ENCODE assay signal across 9 cellular contexts in genomic region chr1:41404308-41404755, GRCh38. TPM values are rescaled to one million over a fixed set of nuclear protein-coding genes. Genes with fewer than 3 reads are reported as not detected.
DNase-seq lines count a peak whose midpoint lies in the region; ATAC-seq and TF ChIP-seq lines count a peak whose summit lies in the region.
"Had no signal": no experiment of that assay in that cellular context is flagged by ENCODE, and none has a peak within 500 bp of the region (broad histone marks: within the 10 kb centered on the region; RNA-seq: fewer than 3 reads in every experiment).

No MANE protein-coding gene starts in this region.

- no peaks in the 10 kb centered on the region for H3K4me1 ChIP-seq in CD4-positive, alpha-beta memory T cell (ENCODE audit: insufficient read depth, low read length)
- H3K4me1 ChIP-seq in SJSA1 (replicated peaks) (no peaks in the 10 kb centered on the region; the same call in 1 of the 2 replicates), thyroid gland (no peaks in the 10 kb centered on the region), tibial artery (peaks cover 0 to 10% (median 9%) of the 10 kb centered on the region in 4 donors)

- peak in 3 of 5 donors; percentile 14 to 49 (median 15) for DNase-seq in CD4-positive, alpha-beta memory T cell
- DNase-seq in HK-2 (ENCODE audit: unreplicated experiment) (peak; percentile 22), SJSA1 (ENCODE audit: low read depth in 1 of 2, low spot score in 2 of 2) (peak; percentile 24 to 58), left cardiac atrium (no peak), thyroid gland (no peak), medulla oblongata (ENCODE audit: extremely low spot score) (no peak), tibial artery (no peak)

- H3K36me3 Mint-ChIP-seq in CD4-positive, alpha-beta memory T cell, result no peaks in the 10 kb centered on the region
- H3K36me3 Mint-ChIP-seq: memory B cell had no signal

- H3K4me3 Mint-ChIP-seq in CD4-positive, alpha-beta memory T cell, result no peak overlapping the region
- H3K4me3 Mint-ChIP-seq: memory B cell had no signal

- CTCF ChIA-PET in CD4-positive, alpha-beta memory T cell (lab: Charles Lee; ENCODE audit: partially characterized antibody), result no interaction called here

- peak overlapping the region in 1 of 7 donors; percentile 52 for H3K27ac Mint-ChIP-seq in CD4-positive, alpha-beta memory T cell
- H3K27ac Mint-ChIP-seq: memory B cell had no signal

- H3K27ac ChIP-seq in CD4-positive, alpha-beta memory T cell (ENCODE audit: low read depth, low read length), result no peak overlapping the region
- H3K27ac ChIP-seq in SJSA1, result no peak overlapping the region
- H3K27ac ChIP-seq in thyroid gland, result no peak overlapping the region
- H3K27ac ChIP-seq in tibial artery, result no peak overlapping the region

- H3K9me3 Mint-ChIP-seq in CD4-positive, alpha-beta memory T cell, result peaks cover 0 to 9% (median under 1%) of the 10 kb centered on the region in 8 donors

- TF ChIP-seq CTCF in thyroid gland (IDR thresholded peaks at IDR 0.05) (no peak), tibial artery (IDR thresholded peaks at IDR 0.05) (no peak)

- H3K36me3 ChIP-seq in CD4-positive, alpha-beta memory T cell (ENCODE audit: insufficient read depth, low read length), result no peaks in the 10 kb centered on the region
- H3K36me3 ChIP-seq in SJSA1 (no peaks in the 10 kb centered on the region), thyroid gland (no peaks in the 10 kb centered on the region), tibial artery (no peaks in the 10 kb centered on the region)

- H3K4me1 Mint-ChIP-seq in CD4-positive, alpha-beta memory T cell, result no peaks in the 10 kb centered on the region
- H3K4me1 Mint-ChIP-seq: memory B cell had no signal

- 2 to 11% methylated on average over 7 to 10 of the region's 10 CpGs for WGBS in thyroid gland, 2 donors

- TF ChIP-seq POLR2A in thyroid gland (IDR thresholded peaks at IDR 0.05), result no peak

- POLR2A ChIA-PET in CD4-positive, alpha-beta memory T cell (lab: Charles Lee; ENCODE audit: partially characterized antibody), result no interaction called here

- no peak overlapping the region for H3K4me3 ChIP-seq in CD4-positive, alpha-beta memory T cell (ENCODE audit: low read length in 2 of 2)
- no peak overlapping the region for H3K4me3 ChIP-seq in SJSA1
- no peak overlapping the region for H3K4me3 ChIP-seq in thyroid gland (replicated peaks in 1 of 3)
- H3K4me3 ChIP-seq in tibial artery, result no peak overlapping the region

- intact Hi-C loops in CD4-positive, alpha-beta memory T cell (cut with micrococcal nuclease), result no loop called here
- intact Hi-C loops in left cardiac atrium (cut with DNase I), result no loop called here
- intact Hi-C loops in thyroid gland (cut with DNase I), result no loop called here
- intact Hi-C loops in tibial artery (cut with DNase I; ENCODE audit: low total_unique reads), result no loop called here

- peaks cover 25 to 35% of the 10 kb centered on the region in 2 donors for H3K27me3 Mint-ChIP-seq in CD4-positive, alpha-beta memory T cell

- H3K27me3 ChIP-seq in CD4-positive, alpha-beta memory T cell (ENCODE audit: insufficient read depth, low read length), result peaks cover 4% of the 10 kb centered on the region
- H3K27me3 ChIP-seq in SJSA1 (replicated peaks) (peaks cover 16% of the 10 kb centered on the region), thyroid gland (no peaks in the 10 kb centered on the region), tibial artery (peaks cover 0 to 17% of the 10 kb centered on the region in 2 donors)

- H3K9me3 ChIP-seq in CD4-positive, alpha-beta memory T cell (ENCODE audit: control insufficient read depth in 1 of 2, low read length in 2 of 2), result no peaks in the 10 kb centered on the region
- H3K9me3 ChIP-seq in SJSA1 (replicated peaks) (no peaks in the 10 kb centered on the region), thyroid gland (no peaks in the 10 kb centered on the region), tibial artery (no peaks in the 10 kb centered on the region)

- ATAC-seq in left cardiac atrium (peak; percentile 29 to 32), HG03442 (IDR thresholded peaks at IDR 0.05; ENCODE audit: unreplicated experiment) (no peak)

RNA-seq across cellular contexts. Expression of gene FOXO6, which starts 43.1 kb away (rescaled TPM):
- total RNA-seq in CD4-positive, alpha-beta memory T cell, result not detected
- polyA plus RNA-seq in CD4-positive, alpha-beta memory T cell, result not detected
- total RNA-seq in SJSA1 (2014; rRNA removed; shearing (Covaris generic)), result 0.05 TPM in 1 of 2 replicates, not detected in the other
- 1 to 10 TPM; 1.8 to 2.9 TPM for total RNA-seq in left cardiac atrium
- total RNA-seq in thyroid gland, result 1 to 10 TPM; 1.1 to 4.2 (median 2.6) TPM

Comparison
In these comparisons a context has a peak if more than half of its experiments do, and no peak if none do; other contexts are left out.
1. DNase-seq: peak in CD4-positive, alpha-beta memory T cell (3 of 5), HK-2 (single experiment) and SJSA1 (2 of 2); none in left cardiac atrium (single experiment), thyroid gland (0 of 2), medulla oblongata (single experiment) and tibial artery (0 of 2).